ENCODE assay signal across 8 cellular contexts in genomic region chr6:36666726-36667591, GRCh38. TPM values are rescaled to one million over a fixed set of nuclear protein-coding genes. Genes with fewer than 3 reads are reported as not detected.
DNase-seq lines count a peak whose midpoint lies in the region; ATAC-seq lines count a peak whose summit lies in the region.

No MANE protein-coding gene starts in this region.

- H3K9me3 ChIP-seq in thymus (ENCODE audit: control insufficient read depth) = no peaks in the 10 kb centered on the region

- no peak overlapping the region for H3K4me3 ChIP-seq in thymus (ENCODE audit: low read length)

- H3K27ac ChIP-seq in thymus (ENCODE audit: low read depth) = peak overlapping the region; percentile 44

- DNase-seq in CD1c-positive myeloid dendritic cell (ENCODE audit: extremely low spot score) (peak; percentile 90), NCI-H748 (lab: John Stamatoyannopoulos, UW; ENCODE audit: unreplicated experiment) (peak; percentile 91), cerebellum (ENCODE audit: low spot score) (peak; percentile 23), left lobe of liver (ENCODE audit: low spot score) (peak; percentile 66)

- ATAC-seq in GM19397 (IDR thresholded peaks at IDR 0.05; ENCODE audit: unreplicated experiment) (peak; percentile 69), HG03457 (IDR thresholded peaks at IDR 0.05; ENCODE audit: unreplicated experiment) (peak; percentile 53), left lobe of liver (peak; percentile 79), HG03460 (IDR thresholded peaks at IDR 0.05; ENCODE audit: unreplicated experiment) (no peak)

- no peaks in the 10 kb centered on the region for H3K27me3 ChIP-seq in thymus (ENCODE audit: control insufficient read depth, insufficient read depth)

- H3K36me3 ChIP-seq in thymus (ENCODE audit: control insufficient read depth, insufficient read depth) = no peaks in the 10 kb centered on the region

- H3K4me1 ChIP-seq in thymus (ENCODE audit: control insufficient read depth, insufficient read depth, low read length) = peaks cover 12% of the 10 kb centered on the region

- WGBS in thymus = 97% methylated on average over 10 of the region's 10 CpGs

RNA-seq across cellular contexts. Expression of gene CDKN1A, which starts 11.6 kb away (rescaled TPM):
- total RNA-seq in cerebellum (2.2 TPM), left lobe of liver (32.6 TPM)
- polyA plus RNA-seq in thymus = 81.2 TPM

RNA-seq across cellular contexts. Expression of gene RAB44, which starts 30.7 kb away (rescaled TPM):
- total RNA-seq in cerebellum (not detected), left lobe of liver (0.08 TPM)
- polyA plus RNA-seq in thymus = 0.27 TPM

Comparison
In these comparisons a context has a peak if more than half of its experiments do, and no peak if none do; other contexts are left out.
1. DNase-seq: peak in every context shown above with its lines; median percentile 91 in NCI-H748; 90 in CD1c-positive myeloid dendritic cell; 66 in left lobe of liver; 23 in cerebellum.
2. RNA of gene CDKN1A, which starts 11.6 kb away (total RNA-seq): 32.6 TPM in left lobe of liver (single experiment); 2.2 TPM in cerebellum (single experiment); every median in the first group is over 10 times any median in the second.